ENCODE assay signal across 12 cellular contexts in genomic region chr21:38434913-38435533, GRCh38.
DNase-seq lines count a peak whose midpoint lies in the region; ATAC-seq, FAIRE-seq and TF ChIP-seq lines count a peak whose summit lies in the region.
"Had no signal": no experiment of that assay in that cellular context is flagged by ENCODE, and none has a peak within 500 bp of the region (broad histone marks: within the 10 kb centered on the region; RNA-seq: fewer than 3 reads in every experiment).

No MANE protein-coding gene starts in this region.

- intact Hi-C loops in MCF 10A (cut with micrococcal nuclease): loop anchor here (5.0 kb wide), 1 partner anchor 37 kb away; no protein-coding TSS in a partner anchor

- POLR2A ChIA-PET in MCF 10A (lab: Yijun Ruan, JAX): interaction anchor here (1.8 kb wide), 1 partner anchor 51 kb away, joined by 3 read pairs; no protein-coding TSS in a partner anchor
- POLR2A ChIA-PET in activated CD8-positive, alpha-beta T cell treated with anti-CD3 and anti-CD28 coated beads, Interleukin-2, amount 10 ng/mL, durations not matched to agents 7 days and 5 days (lab: Charles Lee): no interaction called here

- FAIRE-seq in urothelium cell line (lab: Jason Lieb, UNC): no peak

- peak; percentile 12 for DNase-seq in NCI-H82 (lab: John Stamatoyannopoulos, UW)
- DNase-seq in NCI-H82 treated with DMSO at 0.1 percent for 48 hours (lab: John Stamatoyannopoulos, UW; ENCODE audit: unreplicated experiment): no peak
- peak; percentile 45 for DNase-seq in MCF 10A (ENCODE audit: unreplicated experiment)
- DNase-seq in kidney tubule cell (ENCODE audit: low spot score): peak; percentile 36
- DNase-seq in urothelium cell line (ENCODE audit: low spot score): peak; percentile 19
- DNase-seq in DMS153 (lab: John Stamatoyannopoulos, UW): no peak
- no peak for DNase-seq in left lobe of liver (ENCODE audit: low spot score)
- no peak for DNase-seq in activated CD8-positive, alpha-beta T cell treated with anti-CD3 and anti-CD28 coated beads, Interleukin-2, amount 10 ng/mL, durations not matched to agents 7 days and 5 days
- DNase-seq: activated naive CD4-positive, alpha-beta T cell treated with anti-CD3 and anti-CD28 coated beads, Interleukin-2, amount 10 ng/mL, durations not matched to agents 7 days and 5 days; NCI-H187 had no signal

- no peak for ATAC-seq in left lobe of liver
- ATAC-seq in activated CD8-positive, alpha-beta T cell treated with anti-CD3 and anti-CD28 coated beads, Interleukin-2, amount 10 ng/mL, durations not matched to agents 7 days and 5 days: no peak
- ATAC-seq: Panc1 had no signal

- BruUV-seq in MCF 10A (replicated peaks; lab: Mats Ljungman, UMichigan): no TSS peak

- peaks cover 6% of the 10 kb centered on the region for H3K36me3 Mint-ChIP-seq in MCF 10A (ENCODE audit: insufficient read depth, unreplicated experiment)
- no peaks in the 10 kb centered on the region for H3K36me3 Mint-ChIP-seq in activated CD8-positive, alpha-beta T cell treated with anti-CD3 and anti-CD28 coated beads, Interleukin-2, amount 10 ng/mL, durations not matched to agents 7 days and 5 days (ENCODE audit: low read depth)
- H3K36me3 Mint-ChIP-seq: activated naive CD4-positive, alpha-beta T cell treated with anti-CD3 and anti-CD28 coated beads, Interleukin-2, amount 10 ng/mL, durations not matched to agents 7 days and 5 days; memory B cell had no signal

- peak overlapping the region; percentile 4 for H3K4me3 Mint-ChIP-seq in MCF 10A (ENCODE audit: unreplicated experiment)
- H3K4me3 Mint-ChIP-seq in activated CD8-positive, alpha-beta T cell treated with anti-CD3 and anti-CD28 coated beads, Interleukin-2, amount 10 ng/mL, durations not matched to agents 7 days and 5 days: no peak overlapping the region
- H3K4me3 Mint-ChIP-seq: activated naive CD4-positive, alpha-beta T cell treated with anti-CD3 and anti-CD28 coated beads, Interleukin-2, amount 10 ng/mL, durations not matched to agents 7 days and 5 days; memory B cell had no signal

- H3K9me3 Mint-ChIP-seq in MCF 10A (ENCODE audit: unreplicated experiment): no peaks in the 10 kb centered on the region
- H3K9me3 Mint-ChIP-seq in activated CD8-positive, alpha-beta T cell treated with anti-CD3 and anti-CD28 coated beads, Interleukin-2, amount 10 ng/mL, durations not matched to agents 7 days and 5 days (ENCODE audit: insufficient read depth): no peaks in the 10 kb centered on the region

- peak overlapping the region; percentile 29 for H3K27ac Mint-ChIP-seq in MCF 10A (ENCODE audit: low read depth, unreplicated experiment)
- no peak overlapping the region for H3K27ac Mint-ChIP-seq in activated CD8-positive, alpha-beta T cell treated with anti-CD3 and anti-CD28 coated beads, Interleukin-2, amount 10 ng/mL, durations not matched to agents 7 days and 5 days
- H3K27ac Mint-ChIP-seq: memory B cell had no signal

- peaks cover 28% of the 10 kb centered on the region for H3K4me1 Mint-ChIP-seq in MCF 10A (ENCODE audit: insufficient read depth, unreplicated experiment)
- H3K4me1 Mint-ChIP-seq in activated CD8-positive, alpha-beta T cell treated with anti-CD3 and anti-CD28 coated beads, Interleukin-2, amount 10 ng/mL, durations not matched to agents 7 days and 5 days (ENCODE audit: low read depth): no peaks in the 10 kb centered on the region
- H3K4me1 Mint-ChIP-seq: activated naive CD4-positive, alpha-beta T cell treated with anti-CD3 and anti-CD28 coated beads, Interleukin-2, amount 10 ng/mL, durations not matched to agents 7 days and 5 days; memory B cell had no signal

- no peaks in the 10 kb centered on the region for H3K27me3 Mint-ChIP-seq in MCF 10A (ENCODE audit: insufficient read depth, unreplicated experiment)
- H3K27me3 Mint-ChIP-seq in activated CD8-positive, alpha-beta T cell treated with anti-CD3 and anti-CD28 coated beads, Interleukin-2, amount 10 ng/mL, durations not matched to agents 7 days and 5 days (ENCODE audit: low read depth): no peaks in the 10 kb centered on the region

- TF ChIP-seq CTCF in MCF 10A (IDR thresholded peaks at IDR 0.05; ENCODE audit: unreplicated experiment): no peak

- CTCF ChIA-PET in MCF 10A (lab: Yijun Ruan, JAX): interaction anchor here (0.6 kb wide), 1 partner anchor 60 kb away, joined by 3 read pairs; no protein-coding TSS in a partner anchor
- CTCF ChIA-PET in activated CD8-positive, alpha-beta T cell treated with anti-CD3 and anti-CD28 coated beads, Interleukin-2, amount 10 ng/mL, durations not matched to agents 7 days and 5 days (lab: Charles Lee): no interaction called here

Comparison
In these comparisons a context has a peak if more than half of its experiments do, and no peak if none do; other contexts are left out.
1. DNase-seq: peak in NCI-H82 (single experiment), MCF 10A (single experiment), kidney tubule cell (single experiment) and urothelium cell line (single experiment); none in NCI-H82 treated with DMSO at 0.1 percent for 48 hours (single experiment), DMS153 (single experiment), left lobe of liver (single experiment) and activated CD8-positive, alpha-beta T cell treated with anti-CD3 and anti-CD28 coated beads, Interleukin-2, amount 10 ng/mL, durations not matched to agents 7 days and 5 days (single experiment).